Comparison of ENCODE assay signal across 8 cellular contexts in the genomic region with DNA sequence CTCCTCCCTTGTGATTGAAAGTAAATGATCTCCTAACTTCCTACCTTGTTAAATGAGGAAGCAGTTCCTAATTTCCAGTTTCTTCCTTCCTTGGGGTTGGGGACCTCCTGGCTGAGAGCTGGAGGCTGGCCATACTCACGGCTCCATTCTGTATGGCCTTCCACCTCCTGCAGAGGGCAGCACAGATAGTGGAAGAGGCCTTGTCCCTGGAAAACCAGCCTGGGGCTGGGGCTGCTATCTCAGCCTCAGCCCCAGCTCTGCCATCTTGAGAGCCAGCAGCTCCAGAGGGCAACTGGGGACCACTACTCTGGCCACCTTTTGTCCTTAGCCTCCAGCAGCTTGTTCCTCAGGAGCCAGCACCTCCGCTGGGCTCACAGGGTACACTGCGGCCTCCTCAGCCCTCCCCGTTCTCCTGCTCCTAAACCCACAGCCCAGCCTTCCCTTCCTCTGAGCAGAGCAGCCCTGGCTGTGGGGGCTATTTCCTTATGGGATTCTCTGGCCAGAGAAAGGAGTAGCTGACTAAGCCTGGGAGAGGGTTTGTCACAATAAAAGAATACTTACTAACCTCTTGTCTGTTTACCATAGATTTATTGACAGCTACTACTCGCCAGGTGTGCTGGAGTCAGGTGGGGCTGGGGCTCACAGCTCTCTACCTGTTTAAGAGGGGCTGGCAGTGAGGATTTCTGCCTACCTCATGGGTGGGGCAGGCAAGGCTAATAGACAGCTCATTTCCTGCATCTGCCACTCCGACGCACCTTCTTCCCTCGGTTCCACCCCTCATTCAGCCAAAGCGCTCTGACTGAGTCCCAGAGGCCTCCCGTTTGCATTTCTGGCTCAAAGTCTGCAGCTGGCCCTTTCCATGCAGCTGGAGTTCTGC. TPM values are rescaled to one million over a fixed set of nuclear protein-coding genes. Genes with fewer than 3 reads are reported as not detected.
DNase-seq lines count a peak whose midpoint lies in the region; ATAC-seq, FAIRE-seq and TF ChIP-seq lines count a peak whose summit lies in the region.

No MANE protein-coding gene starts in this region.

- H3K4me3 Mint-ChIP-seq in activated T-helper 1 cell treated with anti-CD3 and anti-CD28 coated beads, Interleukin-12 subunit alpha, Interleukin-12 subunit beta, Interleukin-2, Interleukin-4 antibody, amounts not matched to agents 30 ng/mL and 10 ng/mL and 1 ng/mL, durations not matched to agents 14 hours and 24 hours and 36 hours: no peak overlapping the region

- ATAC-seq in GM21825 (IDR thresholded peaks at IDR 0.05; ENCODE audit: unreplicated experiment): no peak

- peak overlapping the region; percentile 5 for H3K27ac ChIP-seq in neutrophil

- TF ChIP-seq CTCF in fibroblast of mammary gland (conservative IDR thresholded peaks at IDR 0.05; ENCODE audit: control insufficient read depth, insufficient read depth, low read depth, low read length) (peak; percentile 84), neutrophil (IDR thresholded peaks at IDR 0.05) (peak; percentile 33)

- H3K4me3 ChIP-seq in fibroblast of mammary gland (ENCODE audit: control insufficient read depth, low read depth, low read length): no peak overlapping the region
- H3K4me3 ChIP-seq in neutrophil (ENCODE audit: low read depth in 1 of 2, low read length in 1 of 2): no peak overlapping the region

- H3K36me3 Mint-ChIP-seq in activated T-helper 1 cell treated with anti-CD3 and anti-CD28 coated beads, Interleukin-12 subunit alpha, Interleukin-12 subunit beta, Interleukin-2, Interleukin-4 antibody, amounts not matched to agents 30 ng/mL and 10 ng/mL and 1 ng/mL, durations not matched to agents 14 hours and 24 hours and 36 hours (ENCODE audit: low read depth): peaks cover 6% of the 10 kb centered on the region

- peaks cover 17% of the 10 kb centered on the region for H3K4me1 Mint-ChIP-seq in activated T-helper 1 cell treated with anti-CD3 and anti-CD28 coated beads, Interleukin-12 subunit alpha, Interleukin-12 subunit beta, Interleukin-2, Interleukin-4 antibody, amounts not matched to agents 30 ng/mL and 10 ng/mL and 1 ng/mL, durations not matched to agents 14 hours and 24 hours and 36 hours (ENCODE audit: low read depth)

- in situ Hi-C loops in KBM-7 (cut with MboI; ENCODE audit: low pct_unique_long_range_greater_than_20kb, low sequenced_read_pairs): no loop called here

- DNase-seq in DMS79 treated with DMSO at 0.1 percent for 48 hours (lab: John Stamatoyannopoulos, UW) (peak; percentile 38), KBM-7 (peak; percentile 79), RCC 7860 (ENCODE audit: low spot score) (peak; percentile 48), fibroblast of mammary gland (ENCODE audit: low read depth) (peak; percentile 62), urothelium cell line (ENCODE audit: low spot score) (peak; percentile 69)
- peak; percentile 35 for DNase-seq in activated T-helper 1 cell treated with anti-CD3 and anti-CD28 coated beads, Interleukin-12 subunit alpha, Interleukin-12 subunit beta, Interleukin-2, Interleukin-4 antibody, amounts not matched to agents 30 ng/mL and 10 ng/mL and 1 ng/mL, durations not matched to agents 14 hours and 24 hours and 36 hours (ENCODE audit: low spot score)

- no peaks in the 10 kb centered on the region for H3K9me3 ChIP-seq in neutrophil

- no peaks in the 10 kb centered on the region for H3K9me3 Mint-ChIP-seq in activated T-helper 1 cell treated with anti-CD3 and anti-CD28 coated beads, Interleukin-12 subunit alpha, Interleukin-12 subunit beta, Interleukin-2, Interleukin-4 antibody, amounts not matched to agents 30 ng/mL and 10 ng/mL and 1 ng/mL, durations not matched to agents 14 hours and 24 hours and 36 hours

- no peaks in the 10 kb centered on the region for H3K27me3 Mint-ChIP-seq in activated T-helper 1 cell treated with anti-CD3 and anti-CD28 coated beads, Interleukin-12 subunit alpha, Interleukin-12 subunit beta, Interleukin-2, Interleukin-4 antibody, amounts not matched to agents 30 ng/mL and 10 ng/mL and 1 ng/mL, durations not matched to agents 14 hours and 24 hours and 36 hours (ENCODE audit: insufficient read depth)

- H3K36me3 ChIP-seq in neutrophil: peaks cover 75% of the 10 kb centered on the region

- no peak for FAIRE-seq in RCC 7860 (lab: Jason Lieb, UNC)
- peak; percentile 23 for FAIRE-seq in urothelium cell line (lab: Jason Lieb, UNC)

- peaks cover 3 to 4% of the 10 kb centered on the region in 2 experiments for H3K4me1 ChIP-seq in neutrophil (ENCODE audit: control insufficient read depth in 1 of 2, insufficient read depth in 1 of 2, low read depth in 1 of 2, low read length in 1 of 2)

- intact Hi-C loops in activated T-helper 1 cell treated with anti-CD3 and anti-CD28 coated beads, Interleukin-12 subunit alpha, Interleukin-12 subunit beta, Interleukin-2, Interleukin-4 antibody, amounts not matched to agents 30 ng/mL and 10 ng/mL and 1 ng/mL, durations not matched to agents 14 hours and 24 hours and 36 hours (cut with micrococcal nuclease): loop anchor here (1.0 kb wide), 3 partner anchors 32 to 198 kb away; no protein-coding TSS in a partner anchor

- no peak overlapping the region for H3K27ac Mint-ChIP-seq in activated T-helper 1 cell treated with anti-CD3 and anti-CD28 coated beads, Interleukin-12 subunit alpha, Interleukin-12 subunit beta, Interleukin-2, Interleukin-4 antibody, amounts not matched to agents 30 ng/mL and 10 ng/mL and 1 ng/mL, durations not matched to agents 14 hours and 24 hours and 36 hours

- H3K27me3 ChIP-seq in neutrophil: no peaks in the 10 kb centered on the region

RNA-seq across cellular contexts. Expression of a gene that starts 6.3 kb away (rescaled TPM):
- total RNA-seq in activated T-helper 1 cell treated with anti-CD3 and anti-CD28 coated beads, Interleukin-12 subunit alpha, Interleukin-12 subunit beta, Interleukin-2, Interleukin-4 antibody, amounts not matched to agents 30 ng/mL and 10 ng/mL and 1 ng/mL, durations not matched to agents 14 hours and 24 hours and 36 hours: 13.5 and 15.0 TPM in 2 replicates

RNA-seq across cellular contexts. Expression of a gene that starts 6.3 kb away (rescaled TPM):
- 297 TPM in 2 replicates for total RNA-seq in activated T-helper 1 cell treated with anti-CD3 and anti-CD28 coated beads, Interleukin-12 subunit alpha, Interleukin-12 subunit beta, Interleukin-2, Interleukin-4 antibody, amounts not matched to agents 30 ng/mL and 10 ng/mL and 1 ng/mL, durations not matched to agents 14 hours and 24 hours and 36 hours

RNA-seq across cellular contexts. Expression of a gene that starts 7.0 kb away (rescaled TPM):
- total RNA-seq in activated T-helper 1 cell treated with anti-CD3 and anti-CD28 coated beads, Interleukin-12 subunit alpha, Interleukin-12 subunit beta, Interleukin-2, Interleukin-4 antibody, amounts not matched to agents 30 ng/mL and 10 ng/mL and 1 ng/mL, durations not matched to agents 14 hours and 24 hours and 36 hours: 0.15 TPM in 1 of 2 replicates, not detected in the other

RNA-seq across cellular contexts. Expression of a gene that starts 10.4 kb away (rescaled TPM):
- total RNA-seq in activated T-helper 1 cell treated with anti-CD3 and anti-CD28 coated beads, Interleukin-12 subunit alpha, Interleukin-12 subunit beta, Interleukin-2, Interleukin-4 antibody, amounts not matched to agents 30 ng/mL and 10 ng/mL and 1 ng/mL, durations not matched to agents 14 hours and 24 hours and 36 hours: 5.7 and 6.0 TPM in 2 replicates

RNA-seq across cellular contexts. Expression of a gene that starts 15.5 kb away (rescaled TPM):
- 28.2 and 32.6 TPM in 2 replicates for total RNA-seq in activated T-helper 1 cell treated with anti-CD3 and anti-CD28 coated beads, Interleukin-12 subunit alpha, Interleukin-12 subunit beta, Interleukin-2, Interleukin-4 antibody, amounts not matched to agents 30 ng/mL and 10 ng/mL and 1 ng/mL, durations not matched to agents 14 hours and 24 hours and 36 hours
